In the genomic region with DNA sequence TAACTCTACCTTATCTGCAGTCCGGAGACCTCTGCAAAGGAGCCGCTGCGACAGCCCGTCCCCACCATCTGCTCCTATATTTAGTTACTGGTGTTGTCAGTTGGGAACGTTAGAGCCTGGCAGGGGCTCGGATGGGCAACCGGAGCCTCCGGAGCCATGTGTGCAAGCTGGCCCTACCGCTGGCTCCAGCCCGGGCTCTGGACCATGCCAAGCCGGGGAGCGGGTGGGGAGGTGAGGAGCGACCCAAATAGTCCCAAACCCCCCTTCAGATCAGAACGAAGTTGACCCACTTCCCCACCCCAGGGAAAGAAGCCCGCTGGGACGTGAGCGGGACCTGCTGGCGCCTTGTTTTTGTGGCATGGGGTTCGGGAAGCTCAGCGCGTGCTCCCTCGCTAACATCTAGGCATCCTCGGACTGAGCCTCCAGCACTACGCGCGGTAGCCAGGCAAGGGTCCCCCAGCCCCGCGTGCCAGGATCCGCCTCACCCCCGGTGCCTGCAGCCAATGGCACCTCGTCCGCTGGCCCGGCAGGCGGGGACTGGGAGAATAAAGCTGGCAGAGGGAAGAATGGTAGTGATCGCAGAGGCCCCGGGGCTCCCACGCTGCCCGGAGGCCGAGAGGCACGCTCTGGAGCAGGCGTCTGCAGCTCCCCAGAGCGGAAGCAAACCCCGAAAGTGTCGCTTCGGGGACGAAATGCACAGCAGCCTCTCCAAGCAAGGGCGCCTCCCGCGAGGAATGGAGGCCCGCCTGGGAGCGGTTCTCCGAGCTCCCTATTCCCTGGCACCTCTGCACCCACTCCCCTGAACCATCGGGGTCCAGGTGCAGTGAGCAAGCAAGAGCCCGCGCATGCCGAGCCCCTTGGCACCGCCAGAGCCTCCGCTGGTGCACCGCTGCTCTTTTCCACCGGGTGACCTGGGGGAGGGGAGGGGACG, we compare ENCODE assay signal across 1 cellular context.
A peak's percentile ranks its signal among the peaks of the same experiment; 100 is the strongest.
TF ChIP-seq lines count a peak whose summit lies in the region.

No MANE protein-coding gene starts in this region.

TF ChIP-seq in K562, 482 proteins besides CTCF, POLR2A, EP300 and RAD21 (continues in another document):
- TF ChIP-seq ZNF175 (CRISPR knock-in tag; IDR thresholded peaks at IDR 0.05; ENCODE audit: low read depth) (no peak), SUPT5H (IDR thresholded peaks at IDR 0.05) (no peak), RUNX1 (IDR thresholded peaks at IDR 0.05; ENCODE audit: low read depth) (no peak), KLF6 (CRISPR knock-in tag; IDR thresholded peaks at IDR 0.05; ENCODE audit: borderline replicate concordance) (no peak), SOX6 (IDR thresholded peaks at IDR 0.05) (no peak), NCOA6 (IDR thresholded peaks at IDR 0.05) (no peak), CBX5 (IDR thresholded peaks at IDR 0.05; ENCODE audit: borderline replicate concordance, low read depth) (no peak), WHSC1 (IDR thresholded peaks at IDR 0.05; ENCODE audit: low read length) (no peak), HNRNPH1 (optimal IDR thresholded peaks at IDR 0.05; ENCODE audit: low read depth, low read length) (no peak), RB1 (IDR thresholded peaks at IDR 0.05; ENCODE audit: low read depth) (no peak), BRCA1 (IDR thresholded peaks at IDR 0.05) (no peak), BRCA1 (CRISPR knock-in tag; IDR thresholded peaks at IDR 0.05) (no peak), ZNF253 (CRISPR knock-in tag; conservative IDR thresholded peaks at IDR 0.05) (no peak), TEAD1 (CRISPR knock-in tag; IDR thresholded peaks at IDR 0.05) (peak in 1 of 2 experiments; percentile 58; a peak in 2 of 4 replicates), TRIM24 (IDR thresholded peaks at IDR 0.05) (no peak), ZKSCAN8 (CRISPR knock-in tag; IDR thresholded peaks at IDR 0.05) (no peak), ZNF57 (CRISPR knock-in tag; IDR thresholded peaks at IDR 0.05) (no peak), STAT5A (IDR thresholded peaks at IDR 0.05; ENCODE audit: borderline replicate concordance, low read length) (no peak), RHOXF2B (CRISPR knock-in tag; conservative IDR thresholded peaks at IDR 0.05) (peak; percentile 82; the same call in 1 of the 2 replicates), ZNF408 (CRISPR knock-in tag; IDR thresholded peaks at IDR 0.05; ENCODE audit: low read depth) (no peak), ZBTB1 (CRISPR knock-in tag; IDR thresholded peaks at IDR 0.05; ENCODE audit: borderline replicate concordance, low read depth) (peak; percentile 80), MLLT1 (IDR thresholded peaks at IDR 0.05) (no peak), PRDM10 (IDR thresholded peaks at IDR 0.05; ENCODE audit: partially characterized antibody) (no peak), CAMTA2 (CRISPR knock-in tag; conservative IDR thresholded peaks at IDR 0.05) (no peak), HMG20B (CRISPR knock-in tag; IDR thresholded peaks at IDR 0.05) (no peak), PML (IDR thresholded peaks at IDR 0.05; ENCODE audit: low read length) (no peak), ZNF239 (CRISPR knock-in tag; IDR thresholded peaks at IDR 0.05) (no peak), GTF3C2 (IDR thresholded peaks at IDR 0.05; ENCODE audit: borderline replicate concordance, extremely low read depth, insufficient read length) (no peak), SNIP1 (IDR thresholded peaks at IDR 0.05; ENCODE audit: low read depth) (no peak), RFX7 (CRISPR knock-in tag; IDR thresholded peaks at IDR 0.05) (0 out of 2 replicates have a peak, but pooled peaks have one; percentile 15), CREB1 (IDR thresholded peaks at IDR 0.05) (no peak), CREB1 (CRISPR knock-in tag; IDR thresholded peaks at IDR 0.05) (peak; percentile 1; the same call in 1 of the 2 replicates), SAFB2 (IDR thresholded peaks at IDR 0.05; ENCODE audit: borderline replicate concordance, low read depth, low read length, severe bottlenecking) (no peak), FOXK1 (CRISPR knock-in tag; IDR thresholded peaks at IDR 0.05; ENCODE audit: borderline replicate concordance) (no peak), TFAM (CRISPR knock-in tag; conservative IDR thresholded peaks at IDR 0.05) (no peak)
- TF ChIP-seq, protein P1, sequence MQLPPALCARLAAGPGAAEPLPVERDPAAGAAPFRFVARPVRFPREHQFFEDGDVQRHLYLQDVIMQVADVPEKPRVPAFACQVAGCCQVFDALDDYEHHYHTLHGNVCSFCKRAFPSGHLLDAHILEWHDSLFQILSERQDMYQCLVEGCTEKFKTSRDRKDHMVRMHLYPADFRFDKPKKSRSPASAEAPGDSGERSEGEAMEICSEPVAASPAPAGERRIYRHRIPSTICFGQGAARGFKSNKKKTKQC (CRISPR knock-in tag; IDR thresholded peaks at IDR 0.05): no peak; the same call in 1 of the 2 replicates
- TF ChIP-seq, protein P2, sequence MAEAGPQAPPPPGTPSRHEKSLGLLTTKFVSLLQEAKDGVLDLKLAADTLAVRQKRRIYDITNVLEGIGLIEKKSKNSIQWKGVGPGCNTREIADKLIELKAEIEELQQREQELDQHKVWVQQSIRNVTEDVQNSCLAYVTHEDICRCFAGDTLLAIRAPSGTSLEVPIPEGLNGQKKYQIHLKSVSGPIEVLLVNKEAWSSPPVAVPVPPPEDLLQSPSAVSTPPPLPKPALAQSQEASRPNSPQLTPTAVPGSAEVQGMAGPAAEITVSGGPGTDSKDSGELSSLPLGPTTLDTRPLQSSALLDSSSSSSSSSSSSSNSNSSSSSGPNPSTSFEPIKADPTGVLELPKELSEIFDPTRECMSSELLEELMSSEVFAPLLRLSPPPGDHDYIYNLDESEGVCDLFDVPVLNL (CRISPR knock-in tag; IDR thresholded peaks at IDR 0.05; ENCODE audit: low read depth): no peak
- TF ChIP-seq, protein P3, sequence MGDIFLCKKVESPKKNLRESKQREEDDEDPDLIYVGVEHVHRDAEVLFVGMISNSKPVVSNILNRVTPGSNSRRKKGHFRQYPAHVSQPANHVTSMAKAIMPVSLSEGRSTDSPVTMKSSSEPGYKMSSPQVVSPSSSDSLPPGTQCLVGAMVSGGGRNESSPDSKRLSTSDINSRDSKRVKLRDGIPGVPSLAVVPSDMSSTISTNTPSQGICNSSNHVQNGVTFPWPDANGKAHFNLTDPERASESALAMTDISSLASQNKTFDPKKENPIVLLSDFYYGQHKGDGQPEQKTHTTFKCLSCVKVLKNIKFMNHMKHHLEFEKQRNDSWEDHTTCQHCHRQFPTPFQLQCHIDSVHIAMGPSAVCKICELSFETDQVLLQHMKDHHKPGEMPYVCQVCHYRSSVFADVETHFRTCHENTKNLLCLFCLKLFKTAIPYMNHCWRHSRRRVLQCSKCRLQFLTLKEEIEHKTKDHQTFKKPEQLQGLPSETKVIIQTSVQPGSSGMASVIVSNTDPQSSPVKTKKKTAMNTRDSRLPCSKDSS (IDR thresholded peaks at IDR 0.05; ENCODE audit: low read depth, partially characterized antibody): no peak
- TF ChIP-seq, protein P4, sequence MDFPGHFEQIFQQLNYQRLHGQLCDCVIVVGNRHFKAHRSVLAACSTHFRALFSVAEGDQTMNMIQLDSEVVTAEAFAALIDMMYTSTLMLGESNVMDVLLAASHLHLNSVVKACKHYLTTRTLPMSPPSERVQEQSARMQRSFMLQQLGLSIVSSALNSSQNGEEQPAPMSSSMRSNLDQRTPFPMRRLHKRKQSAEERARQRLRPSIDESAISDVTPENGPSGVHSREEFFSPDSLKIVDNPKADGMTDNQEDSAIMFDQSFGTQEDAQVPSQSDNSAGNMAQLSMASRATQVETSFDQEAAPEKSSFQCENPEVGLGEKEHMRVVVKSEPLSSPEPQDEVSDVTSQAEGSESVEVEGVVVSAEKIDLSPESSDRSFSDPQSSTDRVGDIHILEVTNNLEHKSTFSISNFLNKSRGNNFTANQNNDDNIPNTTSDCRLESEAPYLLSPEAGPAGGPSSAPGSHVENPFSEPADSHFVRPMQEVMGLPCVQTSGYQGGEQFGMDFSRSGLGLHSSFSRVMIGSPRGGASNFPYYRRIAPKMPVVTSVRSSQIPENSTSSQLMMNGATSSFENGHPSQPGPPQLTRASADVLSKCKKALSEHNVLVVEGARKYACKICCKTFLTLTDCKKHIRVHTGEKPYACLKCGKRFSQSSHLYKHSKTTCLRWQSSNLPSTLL (IDR thresholded peaks at IDR 0.05): no peak
- TF ChIP-seq, protein P5, sequence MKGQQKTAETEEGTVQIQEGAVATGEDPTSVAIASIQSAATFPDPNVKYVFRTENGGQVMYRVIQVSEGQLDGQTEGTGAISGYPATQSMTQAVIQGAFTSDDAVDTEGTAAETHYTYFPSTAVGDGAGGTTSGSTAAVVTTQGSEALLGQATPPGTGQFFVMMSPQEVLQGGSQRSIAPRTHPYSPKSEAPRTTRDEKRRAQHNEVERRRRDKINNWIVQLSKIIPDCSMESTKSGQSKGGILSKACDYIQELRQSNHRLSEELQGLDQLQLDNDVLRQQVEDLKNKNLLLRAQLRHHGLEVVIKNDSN (CRISPR knock-in tag; IDR thresholded peaks at IDR 0.05): no peak
- TF ChIP-seq, protein P6, sequence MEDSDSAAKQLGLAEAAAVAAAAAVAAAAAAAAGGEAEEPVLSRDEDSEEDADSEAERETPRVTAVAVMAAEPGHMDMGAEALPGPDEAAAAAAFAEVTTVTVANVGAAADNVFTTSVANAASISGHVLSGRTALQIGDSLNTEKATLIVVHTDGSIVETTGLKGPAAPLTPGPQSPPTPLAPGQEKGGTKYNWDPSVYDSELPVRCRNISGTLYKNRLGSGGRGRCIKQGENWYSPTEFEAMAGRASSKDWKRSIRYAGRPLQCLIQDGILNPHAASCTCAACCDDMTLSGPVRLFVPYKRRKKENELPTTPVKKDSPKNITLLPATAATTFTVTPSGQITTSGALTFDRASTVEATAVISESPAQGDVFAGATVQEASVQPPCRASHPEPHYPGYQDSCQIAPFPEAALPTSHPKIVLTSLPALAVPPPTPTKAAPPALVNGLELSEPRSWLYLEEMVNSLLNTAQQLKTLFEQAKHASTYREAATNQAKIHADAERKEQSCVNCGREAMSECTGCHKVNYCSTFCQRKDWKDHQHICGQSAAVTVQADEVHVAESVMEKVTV (CRISPR knock-in tag; IDR thresholded peaks at IDR 0.05): no peak
